ENCODE assay signal across 21 cellular contexts in the genomic region with DNA sequence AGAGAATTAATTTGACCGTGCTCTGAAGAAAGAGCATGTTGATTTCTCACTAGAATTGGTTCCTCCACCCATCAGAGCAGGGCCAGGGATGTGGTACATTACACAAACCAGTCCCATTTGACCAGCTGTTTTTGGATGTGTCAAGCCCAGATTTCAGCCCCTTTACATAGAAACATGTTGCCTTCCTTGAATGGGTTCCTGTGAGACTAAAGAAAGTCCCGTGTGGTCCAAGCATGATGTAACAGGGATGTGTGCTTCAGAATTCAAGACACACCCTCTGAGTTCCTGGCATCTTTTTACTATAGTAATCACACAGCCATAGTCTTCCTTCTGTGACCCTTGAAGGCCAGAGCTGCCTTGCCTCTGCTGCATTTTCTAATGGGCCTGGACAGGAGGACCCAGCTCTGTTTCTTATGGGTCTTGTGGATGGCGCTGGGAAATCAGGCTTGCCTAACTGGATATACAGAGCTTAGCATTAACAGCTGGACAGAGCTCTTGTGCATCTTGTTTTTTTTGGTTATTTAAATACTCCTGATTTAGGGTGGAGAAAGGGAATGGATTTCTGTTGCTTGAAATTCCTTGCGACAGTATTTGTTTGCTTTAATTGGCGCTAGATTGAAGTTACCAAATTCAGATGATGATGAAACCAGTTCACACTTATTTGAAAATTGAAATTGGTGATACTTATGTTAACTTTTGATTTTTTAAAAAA.
A peak's percentile ranks its signal among the peaks of the same experiment; 100 is the strongest.
DNase-seq lines count a peak whose midpoint lies in the region; ATAC-seq and TF ChIP-seq lines count a peak whose summit lies in the region.
"Had no signal": no experiment of that assay in that cellular context is flagged by ENCODE, and none has a peak within 500 bp of the region (broad histone marks: within the 10 kb centered on the region; RNA-seq: fewer than 3 reads in every experiment).

No MANE protein-coding gene starts in this region.

- peaks cover 0 to 22% (median 8%) of the 10 kb centered on the region in 11 donors for H3K9me3 ChIP-seq in heart right ventricle
- H3K9me3 ChIP-seq in psoas muscle, result no peaks in the 10 kb centered on the region
- peaks cover 2% of the 10 kb centered on the region for H3K9me3 ChIP-seq in aorta (ENCODE audit: control insufficient read depth, low read length)

- intact Hi-C loops in heart right ventricle (cut with DNase I), result loop anchor here in 3 of 10 donors (10.0 kb wide), 1 partner anchor 57 kb away; no protein-coding TSS in a partner anchor
- intact Hi-C loops in psoas muscle (cut with DNase I), result no loop called here
- intact Hi-C loops in aorta (cut with DNase I), result no loop called here

- TF ChIP-seq CTCF in heart right ventricle (IDR thresholded peaks at IDR 0.05) (no peak), psoas muscle (IDR thresholded peaks at IDR 0.05) (no peak)

- DNase-seq in NCI-H82 (lab: John Stamatoyannopoulos, UW) (peak; percentile 8), NCI-H82 treated with DMSO at 0.1 percent for 48 hours (lab: John Stamatoyannopoulos, UW; ENCODE audit: unreplicated experiment) (no peak), heart right ventricle (peak in 1 of 2 donors; percentile 54), psoas muscle (peak; percentile 36 to 38), aorta (peak in 1 of 2 donors; percentile 41), NK-92 (lab: John Stamatoyannopoulos, UW; ENCODE audit: unreplicated experiment) (no peak), RPMI8226 (no peak)
- DNase-seq: activated CD4-positive, alpha-beta T cell treated with anti-CD3 and anti-CD28 coated beads, Interleukin-2, amount 50 U/mL, for 4 hours; effector memory CD8-positive, alpha-beta T cell; HCEC 1CT; hippocampal formation; Kasumi-1; NCI-H1930; SJCRH30; stimulated activated CD4-positive, alpha-beta T cell treated with anti-CD3 and anti-CD28 coated beads, Interleukin-4, amount 100 ng/mL, for 1 hour; T1000 had no signal

- H3K27ac ChIP-seq in heart right ventricle (peak overlapping the region in 8 of 10 donors; percentile 38 to 64 (median 46)), psoas muscle (peak overlapping the region; percentile 30), aorta (ENCODE audit: low read depth in 1 of 2, low read length in 2 of 2) (no peak overlapping the region)
- H3K27ac ChIP-seq: 22Rv1, HL-60, SJCRH30 had no signal

- ATAC-seq in heart right ventricle (peak; percentile 70 to 96 (median 87)), psoas muscle (peak; percentile 62 to 85 (median 75)), aorta (ENCODE audit: low FRiP score) (peak; percentile 80), HG02571 (IDR thresholded peaks at IDR 0.05; ENCODE audit: unreplicated experiment) (no peak)
- ATAC-seq: effector memory CD8-positive, alpha-beta T cell; stimulated activated effector memory CD8-positive, alpha-beta T cell treated with anti-CD3 and anti-CD28 coated beads, Interleukin-12 subunit alpha, Interleukin-12 subunit beta, amount 100 ng/mL, for 72 hours had no signal

- H3K4me1 ChIP-seq in heart right ventricle, result peaks cover 0 to 25% (median 10%) of the 10 kb centered on the region in 9 donors
- no peaks in the 10 kb centered on the region for H3K4me1 ChIP-seq in psoas muscle
- peaks cover 0 to 5% of the 10 kb centered on the region in 2 donors for H3K4me1 ChIP-seq in aorta (ENCODE audit: control insufficient read depth in 1 of 2, insufficient read depth in 2 of 2, low read length in 2 of 2)

- H3K4me3 ChIP-seq in heart right ventricle, result no peak overlapping the region
- no peak overlapping the region for H3K4me3 ChIP-seq in psoas muscle
- no peak overlapping the region for H3K4me3 ChIP-seq in aorta (ENCODE audit: low read length in 2 of 2)
- H3K4me3 ChIP-seq: lung, SJCRH30 had no signal

- WGBS in heart right ventricle, 2 donors, result 70 to 73% methylated on average over 5 of the region's 5 CpGs
- WGBS in psoas muscle, 3 donors, result 66 to 78% (median 69%) methylated on average over 5 of the region's 5 CpGs
- 42 to 54% methylated on average over 5 of the region's 5 CpGs for WGBS in aorta, 2 donors

- H3K36me3 ChIP-seq in heart right ventricle (no peaks in the 10 kb centered on the region), psoas muscle (ENCODE audit: insufficient read depth in 1 of 2, low read depth in 1 of 2) (no peaks in the 10 kb centered on the region), aorta (ENCODE audit: control insufficient read depth in 1 of 2, insufficient read depth in 2 of 2, low read length in 1 of 2) (no peaks in the 10 kb centered on the region)
- H3K36me3 ChIP-seq: SJCRH30 had no signal

- H3K27me3 ChIP-seq in heart right ventricle, result no peaks in the 10 kb centered on the region
- no peaks in the 10 kb centered on the region for H3K27me3 ChIP-seq in psoas muscle (ENCODE audit: insufficient read depth in 3 of 3, low read length in 2 of 3)
- no peaks in the 10 kb centered on the region for H3K27me3 ChIP-seq in aorta (ENCODE audit: control insufficient read depth in 1 of 2, insufficient read depth in 2 of 2, low read length in 1 of 2)
- H3K27me3 ChIP-seq: SJCRH30 had no signal

Comparison
In these comparisons a context has a peak if more than half of its experiments do, and no peak if none do; other contexts are left out.
1. DNase-seq: peak in NCI-H82 (single experiment) and psoas muscle (2 of 2); none in NCI-H82 treated with DMSO at 0.1 percent for 48 hours (single experiment), NK-92 (single experiment) and RPMI8226 (single experiment).
2. H3K27ac ChIP-seq: peak in heart right ventricle (8 of 10) and psoas muscle (single experiment); none in aorta (0 of 2).